Comparison of ENCODE assay signal across 8 cellular contexts in genomic region chr17:7887038-7887481, GRCh38. TPM values are rescaled to one million over a fixed set of nuclear protein-coding genes. Genes with fewer than 3 reads are reported as not detected.
DNase-seq lines count a peak whose midpoint lies in the region; ATAC-seq and TF ChIP-seq lines count a peak whose summit lies in the region.

No MANE protein-coding gene starts in this region.

- H3K79me2 ChIP-seq in smooth muscle cell (ENCODE audit: low read depth), result peaks cover 15% of the 10 kb centered on the region

- no peaks in the 10 kb centered on the region for H3K27me3 ChIP-seq in smooth muscle cell (ENCODE audit: low read depth)

- H3K9me3 ChIP-seq in smooth muscle cell (replicated peaks; ENCODE audit: low read depth), result no peaks in the 10 kb centered on the region

- H3K4me2 ChIP-seq in smooth muscle cell, result peak overlapping the region; percentile 100

- DNase-seq in RKO (ENCODE audit: low spot score), result peak; percentile 35
- DNase-seq in glomerular visceral epithelial cell (ENCODE audit: extremely low spot score), result peak; percentile 24
- no peak for DNase-seq in smooth muscle cell (lab: John Stamatoyannopoulos, UW; ENCODE audit: unreplicated experiment)
- DNase-seq in GM03348 (ENCODE audit: low spot score), result no peak
- DNase-seq in dermis blood vessel endothelial cell, result no peak
- DNase-seq in activated CD8-positive, alpha-beta memory T cell treated with anti-CD3 and anti-CD28 coated beads, Interleukin-2, amount 50 U/mL, for 48 hours, result no peak
- DNase-seq in GDM1 (lab: John Stamatoyannopoulos, UW), result no peak

- H2AFZ ChIP-seq in smooth muscle cell (ENCODE audit: low read depth), result peak overlapping the region; percentile 13

- no peaks in the 10 kb centered on the region for H3K36me3 ChIP-seq in smooth muscle cell (ENCODE audit: low read depth)

- peak overlapping the region; percentile 58 for H3K27ac ChIP-seq in smooth muscle cell (ENCODE audit: low read depth)

- H3F3A ChIP-seq in smooth muscle cell (ENCODE audit: low read depth), result peaks cover 17% of the 10 kb centered on the region

- ATAC-seq in GM21528 (IDR thresholded peaks at IDR 0.05; ENCODE audit: low FRiP score, unreplicated experiment), result peak; percentile 1

- peaks cover 51% of the 10 kb centered on the region for H3K4me1 ChIP-seq in smooth muscle cell (ENCODE audit: low read depth)

- H3K4me3 ChIP-seq in smooth muscle cell, result peak overlapping the region; percentile 87

- WGBS in smooth muscle cell (ENCODE audit: low lambda C conversion rate), result 5% methylated on average over 8 of the region's 8 CpGs

- no peak for TF ChIP-seq CTCF in smooth muscle cell (IDR thresholded peaks at IDR 0.05; ENCODE audit: borderline replicate concordance, insufficient read depth, poor library complexity, severe bottlenecking)

- H3K9ac ChIP-seq in smooth muscle cell (ENCODE audit: low read depth), result peak overlapping the region; percentile 65

- no peaks in the 10 kb centered on the region for H4K20me1 ChIP-seq in smooth muscle cell (ENCODE audit: low read depth)

RNA-seq across cellular contexts. Expression of gene CHD3, which starts 1.5 kb away (rescaled TPM):
- total RNA-seq in smooth muscle cell (28.5 and 34.9 TPM in 2 replicates), dermis blood vessel endothelial cell (108 and 132 TPM in 2 replicates)
- 16.3 and 23.5 TPM in 2 replicates for polyA plus RNA-seq in smooth muscle cell

RNA-seq across cellular contexts. Expression of gene RNF227, which starts 29.0 kb away (rescaled TPM):
- 3.4 and 5.4 TPM in 2 replicates for total RNA-seq in smooth muscle cell
- 3.5 and 5.1 TPM in 2 replicates for polyA plus RNA-seq in smooth muscle cell
- total RNA-seq in dermis blood vessel endothelial cell, result 1.6 and 3.1 TPM in 2 replicates

RNA-seq across cellular contexts. Expression of gene CYB5D1, which starts 29.3 kb away (rescaled TPM):
- total RNA-seq in smooth muscle cell (8.6 and 9.3 TPM in 2 replicates), dermis blood vessel endothelial cell (15.1 and 17.9 TPM in 2 replicates)
- polyA plus RNA-seq in smooth muscle cell, result 6.6 and 7.9 TPM in 2 replicates

RNA-seq across cellular contexts. Expression of gene NAA38, which starts 29.7 kb away (rescaled TPM):
- total RNA-seq in smooth muscle cell (30.6 and 76.4 TPM in 2 replicates), dermis blood vessel endothelial cell (63.2 and 129 TPM in 2 replicates)
- polyA plus RNA-seq in smooth muscle cell, result 86.1 and 99.4 TPM in 2 replicates

RNA-seq across cellular contexts. Expression of gene TMEM88, which starts 32.2 kb away (rescaled TPM):
- total RNA-seq in smooth muscle cell (5.1 and 8.6 TPM in 2 replicates), dermis blood vessel endothelial cell (50.9 and 111 TPM in 2 replicates)
- 12.7 and 16.1 TPM in 2 replicates for polyA plus RNA-seq in smooth muscle cell

Comparison
In these comparisons a context has a peak if more than half of its experiments do, and no peak if none do; other contexts are left out.
1. DNase-seq: peak in RKO (single experiment) and glomerular visceral epithelial cell (single experiment); none in smooth muscle cell (single experiment), GM03348 (single experiment), dermis blood vessel endothelial cell (single experiment), activated CD8-positive, alpha-beta memory T cell treated with anti-CD3 and anti-CD28 coated beads, Interleukin-2, amount 50 U/mL, for 48 hours (single experiment) and GDM1 (single experiment).